10 cellular contexts compared by ENCODE assay signal in the genomic region with DNA sequence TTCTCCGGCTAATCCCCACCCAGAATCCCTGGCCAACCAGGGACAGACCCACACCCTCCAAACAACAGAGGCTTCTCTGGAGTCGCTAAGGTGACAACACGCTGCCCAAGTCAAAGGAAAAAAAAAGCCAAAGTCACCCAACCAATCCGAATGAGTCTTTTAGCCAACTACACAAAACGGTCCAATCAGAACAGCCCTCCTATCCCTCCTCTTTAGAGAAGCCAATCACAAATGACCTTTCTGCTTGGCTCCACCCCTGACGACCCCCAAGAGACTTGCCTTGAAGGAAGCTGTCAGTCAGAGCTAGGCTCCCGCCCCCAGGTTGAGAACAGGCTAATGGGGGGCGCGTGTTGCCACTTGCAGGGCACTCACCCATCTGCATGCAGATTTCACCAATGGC. TPM values are rescaled to one million over a fixed set of nuclear protein-coding genes. Genes with fewer than 3 reads are reported as not detected.
DNase-seq lines count a peak whose midpoint lies in the region; ATAC-seq and TF ChIP-seq lines count a peak whose summit lies in the region.
"Had no signal": no experiment of that assay in that cellular context is flagged by ENCODE, and none has a peak within 500 bp of the region (broad histone marks: within the 10 kb centered on the region; RNA-seq: fewer than 3 reads in every experiment).

No MANE protein-coding gene starts in this region.

- no peaks in the 10 kb centered on the region for H3K9me3 ChIP-seq in endodermal cell (ENCODE audit: control insufficient read depth, low read length)
- H3K9me3 ChIP-seq: ascending aorta had no signal

- TF ChIP-seq CTCF in endodermal cell (conservative IDR thresholded peaks at IDR 0.05), result no peak

- H3K4me1 Mint-ChIP-seq in endodermal cell, result peaks cover 2% of the 10 kb centered on the region

- ATAC-seq in HG02884 (IDR thresholded peaks at IDR 0.05; ENCODE audit: unreplicated experiment), result no peak
- ATAC-seq in HG03521 (IDR thresholded peaks at IDR 0.05; ENCODE audit: unreplicated experiment), result no peak
- ATAC-seq in HG03095 (IDR thresholded peaks at IDR 0.05; ENCODE audit: unreplicated experiment), result no peak
- no peak for ATAC-seq in HG02885 (IDR thresholded peaks at IDR 0.05; ENCODE audit: poor library complexity, unreplicated experiment)

- H3K27ac Mint-ChIP-seq in endodermal cell, result peak overlapping the region; percentile 90

- H3K36me3 ChIP-seq in endodermal cell (ENCODE audit: control insufficient read depth, insufficient read depth, low read length), result peaks cover 86% of the 10 kb centered on the region

- H3K27me3 ChIP-seq in endodermal cell (ENCODE audit: control insufficient read depth, insufficient read depth, low read length, poor library complexity, severe bottlenecking), result no peaks in the 10 kb centered on the region
- H3K27me3 ChIP-seq: ascending aorta had no signal

- peaks cover 68% of the 10 kb centered on the region for H3K36me3 Mint-ChIP-seq in endodermal cell (ENCODE audit: low read depth)

- in situ Hi-C loops in ACHN (cut with HindIII; ENCODE audit: low pct_ligation_motif_present, low pct_unique_long_range_greater_than_20kb, low sequenced_read_pairs), result no loop called here

- H3K27me3 Mint-ChIP-seq in endodermal cell (ENCODE audit: insufficient read depth), result no peaks in the 10 kb centered on the region

- 58 to 80% methylated on average over 1 to 9 of the region's 9 CpGs for WGBS in endodermal cell (ENCODE audit: insufficient coverage in 1 of 2, insufficient read length in 1 of 2), 2 experiments

- peak overlapping the region; percentile 34 for H3K27ac ChIP-seq in endodermal cell (ENCODE audit: low read depth, low read length)
- H3K27ac ChIP-seq: ascending aorta had no signal

- no peaks in the 10 kb centered on the region for H3K4me1 ChIP-seq in endodermal cell (ENCODE audit: control insufficient read depth, insufficient read depth, low read length)
- H3K4me1 ChIP-seq: ascending aorta had no signal

- H3K4me3 Mint-ChIP-seq in endodermal cell, result no peak overlapping the region

- no peak overlapping the region for H3K4me3 ChIP-seq in endodermal cell (ENCODE audit: low read length)
- H3K4me3 ChIP-seq: ascending aorta had no signal

- DNase-seq in ACHN (peak; percentile 66), GM03348 (ENCODE audit: low spot score) (peak; percentile 53), NCI-H82 treated with DMSO at 0.1 percent for 48 hours (lab: John Stamatoyannopoulos, UW; ENCODE audit: unreplicated experiment) (peak; percentile 90), endodermal cell (peak; percentile 96)

- peak overlapping the region; percentile 41 for H3K9ac ChIP-seq in endodermal cell (ENCODE audit: extremely low read depth, low read length, poor library complexity, severe bottlenecking)

- H3K9me3 Mint-ChIP-seq in endodermal cell, result no peaks in the 10 kb centered on the region

RNA-seq across cellular contexts. Expression of gene FBXW9, which starts 6.6 kb away (rescaled TPM):
- total RNA-seq in endodermal cell, result 10 to 100 TPM; 12.6 to 14.7 TPM
- 18.6 TPM for polyA plus RNA-seq in endodermal cell (2013, experiment 1 of 2)
- polyA plus RNA-seq in endodermal cell (2013, experiment 2 of 2), result 20.8 TPM

RNA-seq across cellular contexts. Expression of gene GNG14, which starts 15.3 kb away (rescaled TPM):
- total RNA-seq in endodermal cell, result not detected
- not detected for polyA plus RNA-seq in endodermal cell (2013, experiment 1 of 2)
- polyA plus RNA-seq in endodermal cell (2013, experiment 2 of 2), result not detected
- total RNA-seq: ascending aorta, omental fat pad had no signal

RNA-seq across cellular contexts. Expression of gene TNPO2, which starts 20.7 kb away (rescaled TPM):
- 100 to 1,000 TPM; 106 to 113 TPM for total RNA-seq in endodermal cell
- polyA plus RNA-seq in endodermal cell (2013, experiment 1 of 2), result 88.1 TPM
- polyA plus RNA-seq in endodermal cell (2013, experiment 2 of 2), result 76.2 TPM

RNA-seq across cellular contexts. Expression of gene DHPS, which starts 21.4 kb away (rescaled TPM):
- total RNA-seq in endodermal cell, result 10 to 100 TPM; 76.1 to 98.5 TPM
- 104 TPM for polyA plus RNA-seq in endodermal cell (2013, experiment 1 of 2)
- polyA plus RNA-seq in endodermal cell (2013, experiment 2 of 2), result 94.4 TPM

RNA-seq across cellular contexts. Expression of gene TRIR, which starts 31.4 kb away (rescaled TPM):
- 100 to 1,000 TPM; 103 to 125 TPM for total RNA-seq in endodermal cell
- 154 TPM for polyA plus RNA-seq in endodermal cell (2013, experiment 1 of 2)
- 154 TPM for polyA plus RNA-seq in endodermal cell (2013, experiment 2 of 2)
